9 cellular contexts compared by ENCODE assay signal in the genomic region with DNA sequence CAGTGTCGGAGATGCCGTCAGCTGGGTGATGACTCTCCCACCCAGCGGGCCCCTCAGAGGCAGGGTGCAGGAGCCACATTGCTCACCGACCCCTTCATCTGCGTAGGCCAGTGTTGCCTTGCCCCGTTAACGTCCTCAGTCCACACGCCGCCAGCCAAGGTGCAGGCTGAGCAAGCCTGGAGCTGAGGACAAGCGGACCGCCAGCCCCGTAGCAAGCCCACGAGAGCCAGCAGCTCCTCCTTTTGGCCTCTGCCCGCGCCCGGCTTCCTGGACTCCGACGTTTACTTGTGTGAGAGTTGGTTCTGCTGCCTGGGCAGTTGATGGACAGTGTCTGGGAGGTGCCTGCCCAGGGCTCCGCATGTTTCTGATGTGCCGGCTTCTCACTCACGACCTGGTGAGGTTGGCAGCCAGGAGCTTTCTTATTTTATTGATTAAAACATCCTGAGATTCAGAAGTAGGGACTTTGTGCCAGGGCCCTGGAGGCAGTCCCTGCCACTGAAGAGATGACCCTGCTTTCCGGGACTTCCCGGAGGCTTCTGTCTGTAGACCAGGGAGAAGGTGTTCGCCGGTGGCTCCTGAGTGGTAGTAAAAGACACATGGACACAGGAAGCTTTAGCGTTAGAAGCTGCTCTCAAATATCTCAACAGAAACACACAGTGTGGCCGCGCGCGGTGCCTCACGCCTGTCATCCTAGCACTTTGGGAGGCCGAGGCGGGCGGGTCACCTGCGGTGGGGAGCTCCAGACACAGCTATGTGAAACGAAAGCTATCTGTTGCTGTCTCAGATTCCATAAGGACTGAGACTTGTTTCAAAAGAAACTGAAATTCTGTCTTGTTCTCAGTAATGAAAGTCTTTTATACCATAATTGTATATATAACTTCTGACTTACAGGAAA. TPM values are rescaled to one million over a fixed set of nuclear protein-coding genes. Genes with fewer than 3 reads are reported as not detected.
DNase-seq lines count a peak whose midpoint lies in the region; ATAC-seq and TF ChIP-seq lines count a peak whose summit lies in the region.
"Had no signal": no experiment of that assay in that cellular context is flagged by ENCODE, and none has a peak within 500 bp of the region (broad histone marks: within the 10 kb centered on the region; RNA-seq: fewer than 3 reads in every experiment).

No MANE protein-coding gene starts in this region.

- no peak overlapping the region for H3K4ac ChIP-seq in IMR-90 (ENCODE audit: low read depth, low read length)

- H3K4me1 Mint-ChIP-seq in CD4-positive, CD25-positive, alpha-beta regulatory T cell: peaks cover 0 to 94% (median 48%) of the 10 kb centered on the region in 4 donors
- H3K4me1 Mint-ChIP-seq in chondrocyte (ENCODE audit: low read depth): peaks cover 70% of the 10 kb centered on the region
- peaks cover 45% of the 10 kb centered on the region for H3K4me1 Mint-ChIP-seq in neural crest cell
- H3K4me1 Mint-ChIP-seq in Calu3 (ENCODE audit: low read depth, unreplicated experiment): peaks cover 26% of the 10 kb centered on the region
- H3K4me1 Mint-ChIP-seq in stimulated activated memory B cell treated with anti-CD40 and anti-IgM and Interleukin-4, amounts not matched to agents 10 μg/mL and 1 μg/mL and 100 μg/mL, for 72 hours: peaks cover 78% of the 10 kb centered on the region

- H2BK5ac ChIP-seq in IMR-90 (ENCODE audit: low read depth, low read length, poor library complexity, severe bottlenecking): no peak overlapping the region

- H2BK15ac ChIP-seq in IMR-90 (ENCODE audit: low read depth, low read length): no peak overlapping the region

- no peak overlapping the region for H3K4me3 ChIP-seq in CD4-positive, CD25-positive, alpha-beta regulatory T cell (ENCODE audit: low read depth, low read length)
- no peak overlapping the region for H3K4me3 ChIP-seq in IMR-90 (ENCODE audit: insufficient read depth, low read depth, low read length)

- peaks cover 32% of the 10 kb centered on the region for H3K36me3 ChIP-seq in CD4-positive, CD25-positive, alpha-beta regulatory T cell (ENCODE audit: control insufficient read depth, insufficient read depth, low read length)
- peaks cover 21% of the 10 kb centered on the region; the same call in 1 of the 2 replicates for H3K36me3 ChIP-seq in IMR-90 (ENCODE audit: control insufficient read depth, insufficient read depth, low read length)

- dilution Hi-C loops in IMR-90 (cut with HindIII; ENCODE audit: low sequenced_read_pairs, unreplicated experiment): no loop called here

- no peak overlapping the region for H4K8ac ChIP-seq in IMR-90 (ENCODE audit: low read depth in 2 of 2, low read length in 2 of 2)

- no peak overlapping the region for H2BK120ac ChIP-seq in IMR-90 (ENCODE audit: low read depth, low read length)

- no peak overlapping the region for H2AFZ ChIP-seq in IMR-90 (replicated peaks; ENCODE audit: low read length, poor library complexity)

- no peak overlapping the region for H3K27ac ChIP-seq in CD4-positive, CD25-positive, alpha-beta regulatory T cell (ENCODE audit: insufficient read depth, low read length, poor library complexity, severe bottlenecking)
- no peak overlapping the region for H3K27ac ChIP-seq in IMR-90 (ENCODE audit: insufficient read depth, low read length)

- no peaks in the 10 kb centered on the region for H3K27me3 ChIP-seq in CD4-positive, CD25-positive, alpha-beta regulatory T cell (ENCODE audit: control insufficient read depth, insufficient read depth, low read length)
- no peaks in the 10 kb centered on the region for H3K27me3 ChIP-seq in IMR-90 (ENCODE audit: control insufficient read depth, insufficient read depth, low read length)

- no peak overlapping the region for H4K5ac ChIP-seq in IMR-90 (ENCODE audit: low read depth, low read length)

- H3K4me3 Mint-ChIP-seq in CD4-positive, CD25-positive, alpha-beta regulatory T cell: peak overlapping the region in 3 of 4 donors; percentile 56 to 79 (median 75)
- no peak overlapping the region for H3K4me3 Mint-ChIP-seq in chondrocyte (ENCODE audit: unreplicated experiment)
- peak overlapping the region; percentile 6 for H3K4me3 Mint-ChIP-seq in neural crest cell
- no peak overlapping the region for H3K4me3 Mint-ChIP-seq in Calu3 (ENCODE audit: low read depth, unreplicated experiment)
- H3K4me3 Mint-ChIP-seq in stimulated activated memory B cell treated with anti-CD40 and anti-IgM and Interleukin-4, amounts not matched to agents 10 μg/mL and 1 μg/mL and 100 μg/mL, for 72 hours: no peak overlapping the region

- intact Hi-C loops in IMR-90 (cut with micrococcal nuclease): no loop called here
- intact Hi-C loops in Calu3 (cut with micrococcal nuclease; ENCODE audit: unreplicated experiment): no loop called here

- no peak for TF ChIP-seq CTCF in IMR-90 (conservative IDR thresholded peaks at IDR 0.05; ENCODE audit: low read depth, low read length)
- TF ChIP-seq CTCF in chondrocyte (IDR thresholded peaks at IDR 0.05): no peak
- no peak for TF ChIP-seq CTCF in neural crest cell (conservative IDR thresholded peaks at IDR 0.05)
- TF ChIP-seq CTCF in Calu3 (IDR thresholded peaks at IDR 0.05; ENCODE audit: unreplicated experiment): no peak

- DNase-seq in CD4-positive, CD25-positive, alpha-beta regulatory T cell: no peak
- DNase-seq in IMR-90: no peak
- peak; percentile 92 for DNase-seq in chondrocyte (ENCODE audit: low spot score)
- no peak for DNase-seq in neural crest cell (ENCODE audit: low read depth, low spot score)
- DNase-seq in OCI-M2 (lab: John Stamatoyannopoulos, UW; ENCODE audit: unreplicated experiment): no peak
- no peak for DNase-seq in Calu3
- DNase-seq in MV-4-11 (lab: John Stamatoyannopoulos, UW): no peak
- DNase-seq: stimulated activated naive CD4-positive, alpha-beta T cell had no signal

- no peak overlapping the region for H3K23ac ChIP-seq in IMR-90 (ENCODE audit: low read depth, low read length)

- in situ Hi-C loops in IMR-90 (cut with MboI; ENCODE audit: low sequenced_read_pairs): no loop called here

- POLR2A ChIA-PET in IMR-90 (lab: Charles Lee; ENCODE audit: unreplicated experiment): no interaction called here

- no peak overlapping the region for H3K14ac ChIP-seq in IMR-90 (replicated peaks; ENCODE audit: low read depth, low read length)

- peaks cover 98% of the 10 kb centered on the region for H4K20me1 ChIP-seq in IMR-90 (ENCODE audit: insufficient read depth, low read length)

- H3K36me3 Mint-ChIP-seq in CD4-positive, CD25-positive, alpha-beta regulatory T cell: peaks cover 20% of the 10 kb centered on the region
- H3K36me3 Mint-ChIP-seq in chondrocyte (ENCODE audit: low read depth) (no peaks in the 10 kb centered on the region), neural crest cell (ENCODE audit: low read depth) (no peaks in the 10 kb centered on the region), Calu3 (ENCODE audit: insufficient read depth, unreplicated experiment) (peaks cover 57% of the 10 kb centered on the region)
- peaks cover 37% of the 10 kb centered on the region for H3K36me3 Mint-ChIP-seq in stimulated activated memory B cell treated with anti-CD40 and anti-IgM and Interleukin-4, amounts not matched to agents 10 μg/mL and 1 μg/mL and 100 μg/mL, for 72 hours

- H3K56ac ChIP-seq in IMR-90 (ENCODE audit: extremely low read depth, insufficient read depth, low read length): no peak overlapping the region

- H3K18ac ChIP-seq in IMR-90 (ENCODE audit: low read depth, low read length): no peak overlapping the region

- CTCF ChIA-PET in IMR-90 (lab: Yijun Ruan, JAX): no interaction called here
- CTCF ChIA-PET in Calu3 (lab: Charles Lee): no interaction called here

- 93% methylated on average over 10 of the region's 36 CpGs; no CpG with 5 or more reads in 1 of the 2 experiments for WGBS in IMR-90 (ENCODE audit: extremely low coverage in 2 of 2, insufficient read length in 1 of 2), 2 experiments

- no peak overlapping the region for H2BK20ac ChIP-seq in IMR-90 (ENCODE audit: low read depth, low read length)

- H3K9me1 ChIP-seq in IMR-90 (ENCODE audit: insufficient read depth, low read length): peaks cover 26% of the 10 kb centered on the region

- peak overlapping the region in 1 of 3 donors; percentile 52 for H3K27ac Mint-ChIP-seq in CD4-positive, CD25-positive, alpha-beta regulatory T cell
- H3K27ac Mint-ChIP-seq in chondrocyte (ENCODE audit: unreplicated experiment) (peak overlapping the region; percentile 74), neural crest cell (ENCODE audit: unreplicated experiment) (no peak overlapping the region), Calu3 (ENCODE audit: unreplicated experiment) (no peak overlapping the region)
- no peak overlapping the region for H3K27ac Mint-ChIP-seq in stimulated activated memory B cell treated with anti-CD40 and anti-IgM and Interleukin-4, amounts not matched to agents 10 μg/mL and 1 μg/mL and 100 μg/mL, for 72 hours

- H3K27me3 Mint-ChIP-seq in CD4-positive, CD25-positive, alpha-beta regulatory T cell: no peaks in the 10 kb centered on the region
- H3K27me3 Mint-ChIP-seq in chondrocyte (ENCODE audit: low read depth) (no peaks in the 10 kb centered on the region), neural crest cell (ENCODE audit: low read depth) (no peaks in the 10 kb centered on the region), Calu3 (ENCODE audit: unreplicated experiment) (no peaks in the 10 kb centered on the region)
- H3K27me3 Mint-ChIP-seq in stimulated activated memory B cell treated with anti-CD40 and anti-IgM and Interleukin-4, amounts not matched to agents 10 μg/mL and 1 μg/mL and 100 μg/mL, for 72 hours: no peaks in the 10 kb centered on the region

- BruUV-seq in IMR-90 (replicated peaks; lab: Mats Ljungman, UMichigan) (no TSS peak), Calu3 (replicated peaks; lab: Mats Ljungman, UMichigan) (no TSS peak)

- no peak overlapping the region for H4K91ac ChIP-seq in IMR-90 (ENCODE audit: insufficient read depth, low read depth, low read length)

- peaks cover 0 to 65% of the 10 kb centered on the region in 2 experiments; a peak in 2 of 4 replicates for H3K79me1 ChIP-seq in IMR-90 (ENCODE audit: low read depth in 1 of 2, low read length in 2 of 2)

- H3K4me2 ChIP-seq in IMR-90 (ENCODE audit: low read depth, low read length): no peak overlapping the region

- no peak overlapping the region for H2AK5ac ChIP-seq in IMR-90 (ENCODE audit: low read depth, low read length)

- H3K9me3 Mint-ChIP-seq in CD4-positive, CD25-positive, alpha-beta regulatory T cell: no peaks in the 10 kb centered on the region
- no peaks in the 10 kb centered on the region for H3K9me3 Mint-ChIP-seq in chondrocyte (ENCODE audit: low read depth)
- no peaks in the 10 kb centered on the region for H3K9me3 Mint-ChIP-seq in neural crest cell
- no peaks in the 10 kb centered on the region for H3K9me3 Mint-ChIP-seq in Calu3 (ENCODE audit: low read depth, unreplicated experiment)
- no peaks in the 10 kb centered on the region for H3K9me3 Mint-ChIP-seq in stimulated activated memory B cell treated with anti-CD40 and anti-IgM and Interleukin-4, amounts not matched to agents 10 μg/mL and 1 μg/mL and 100 μg/mL, for 72 hours

- H3K9ac ChIP-seq in IMR-90 (ENCODE audit: low read depth, low read length): no peak overlapping the region

- TF ChIP-seq RAD21 in IMR-90 (IDR thresholded peaks at IDR 0.05; ENCODE audit: low read length): no peak

- H3K4me1 ChIP-seq in CD4-positive, CD25-positive, alpha-beta regulatory T cell (ENCODE audit: control insufficient read depth, insufficient read depth, low read length, poor library complexity, severe bottlenecking): peaks cover 76% of the 10 kb centered on the region
- H3K4me1 ChIP-seq in IMR-90 (ENCODE audit: control insufficient read depth, insufficient read depth, low read length): peaks cover 42% of the 10 kb centered on the region

- no peak for TF ChIP-seq POLR2A in IMR-90 (IDR thresholded peaks at IDR 0.05; ENCODE audit: low read depth, low read length)

- ATAC-seq in CD4-positive, CD25-positive, alpha-beta regulatory T cell (ENCODE audit: low read depth in 2 of 2): no peak
- no peak for ATAC-seq in IMR-90 (ENCODE audit: low read depth)
- ATAC-seq in stimulated activated memory B cell treated with anti-CD40 and anti-IgM and Interleukin-4, amounts not matched to agents 10 μg/mL and 1 μg/mL and 100 μg/mL, for 72 hours: no peak

- peak overlapping the region; percentile 14 for H2AK9ac ChIP-seq in IMR-90 (replicated peaks; ENCODE audit: low read depth, low read length, poor library complexity)

- H3K9me3 ChIP-seq in CD4-positive, CD25-positive, alpha-beta regulatory T cell (ENCODE audit: control insufficient read depth in 2 of 2, low read length in 2 of 2): no peaks in the 10 kb centered on the region
- no peaks in the 10 kb centered on the region for H3K9me3 ChIP-seq in IMR-90 (ENCODE audit: control insufficient read depth, insufficient read depth, low read length)

RNA-seq across cellular contexts. Expression of a gene that starts 5.9 kb away (rescaled TPM):
- total RNA-seq in CD4-positive, CD25-positive, alpha-beta regulatory T cell: 153 TPM
- polyA plus RNA-seq in CD4-positive, CD25-positive, alpha-beta regulatory T cell: 1 to 10 TPM; 2.4 to 5.3 (median 4.2) TPM
- total RNA-seq in IMR-90 (2012; rRNA removed): 22.0 and 35.3 TPM in 2 replicates
- polyA plus RNA-seq in IMR-90 (2012; rRNA removed): 62.8 and 63.6 TPM in 2 replicates
- polyA plus RNA-seq in IMR-90 (2012; cell fraction: cytosol; rRNA removed): 32.2 and 39.6 TPM in 2 replicates
- 127 and 151 TPM in 2 replicates for polyA plus RNA-seq in IMR-90 (2012; cell fraction: nucleus; rRNA removed; ENCODE audit: low replicate concordance)
- 81.1 to 88.0 TPM (median 82.5 TPM) in 3 replicates for total RNA-seq in chondrocyte
- total RNA-seq in neural crest cell: 146 and 157 TPM in 2 replicates
- 148 and 151 TPM in 2 replicates for total RNA-seq in Calu3 (2022)

RNA-seq across cellular contexts. Expression of a gene that starts 11.9 kb away (rescaled TPM):
- 6.7 TPM for total RNA-seq in CD4-positive, CD25-positive, alpha-beta regulatory T cell
- polyA plus RNA-seq in CD4-positive, CD25-positive, alpha-beta regulatory T cell: 10 to 100 TPM; 10.4 to 20.2 (median 14.2) TPM
- 22.8 and 23.9 TPM in 2 replicates for total RNA-seq in IMR-90 (2012; rRNA removed)
- polyA plus RNA-seq in IMR-90 (2012; rRNA removed): 51.8 and 63.6 TPM in 2 replicates
- polyA plus RNA-seq in IMR-90 (2012; cell fraction: cytosol; rRNA removed): 37.4 and 106 TPM in 2 replicates
- 22.7 and 61.5 TPM in 2 replicates for polyA plus RNA-seq in IMR-90 (2012; cell fraction: nucleus; rRNA removed; ENCODE audit: low replicate concordance)
- 30.1 to 34.3 TPM (median 32.5 TPM) in 3 replicates for total RNA-seq in chondrocyte
- 42.6 and 45.6 TPM in 2 replicates for total RNA-seq in neural crest cell
- total RNA-seq in Calu3 (2022): 14.3 and 19.4 TPM in 2 replicates

RNA-seq across cellular contexts. Expression of a gene that starts 25.0 kb away (rescaled TPM):
- total RNA-seq in CD4-positive, CD25-positive, alpha-beta regulatory T cell: 1,352 TPM
- 1,000 to 10,000 TPM; 2,869 to 3,453 (median 3,084) TPM for polyA plus RNA-seq in CD4-positive, CD25-positive, alpha-beta regulatory T cell
- total RNA-seq in IMR-90 (2012; rRNA removed) (834 and 1,179 TPM in 2 replicates), chondrocyte (614 to 734 TPM (median 636 TPM) in 3 replicates), neural crest cell (1,578 and 1,580 TPM in 2 replicates), Calu3 (2022) (628 and 642 TPM in 2 replicates)
- polyA plus RNA-seq in IMR-90 (2012; rRNA removed): 1,855 and 2,269 TPM in 2 replicates
- polyA plus RNA-seq in IMR-90 (2012; cell fraction: cytosol; rRNA removed): 15,264 and 18,725 TPM in 2 replicates
- polyA plus RNA-seq in IMR-90 (2012; cell fraction: nucleus; rRNA removed; ENCODE audit: low replicate concordance): 1,510 and 3,480 TPM in 2 replicates

RNA-seq across cellular contexts. Expression of a gene that starts 29.5 kb away (rescaled TPM):
- 58.3 TPM for total RNA-seq in CD4-positive, CD25-positive, alpha-beta regulatory T cell
- 100 to 1,000 TPM; 190 to 227 (median 215) TPM for polyA plus RNA-seq in CD4-positive, CD25-positive, alpha-beta regulatory T cell
- 60.8 and 64.7 TPM in 2 replicates for total RNA-seq in IMR-90 (2012; rRNA removed)
- 136 and 167 TPM in 2 replicates for polyA plus RNA-seq in IMR-90 (2012; rRNA removed)
- polyA plus RNA-seq in IMR-90 (2012; cell fraction: cytosol; rRNA removed): 283 and 387 TPM in 2 replicates
- 76.0 and 256 TPM in 2 replicates for polyA plus RNA-seq in IMR-90 (2012; cell fraction: nucleus; rRNA removed; ENCODE audit: low replicate concordance)
- 57.3 to 66.1 TPM (median 57.8 TPM) in 3 replicates for total RNA-seq in chondrocyte
- total RNA-seq in neural crest cell: 89.7 and 90.6 TPM in 2 replicates
- total RNA-seq in Calu3 (2022): 60.3 and 67.9 TPM in 2 replicates

RNA-seq across cellular contexts. Expression of a gene that starts 36.7 kb away (rescaled TPM):
- total RNA-seq in CD4-positive, CD25-positive, alpha-beta regulatory T cell: 0.25 TPM
- under 1 TPM in 2 of 4 donors, not detected in 2; 0.06 to 0.07 TPM for polyA plus RNA-seq in CD4-positive, CD25-positive, alpha-beta regulatory T cell
- total RNA-seq in IMR-90 (2012; rRNA removed) (0.28 and 0.36 TPM in 2 replicates), chondrocyte (1.4 to 3.9 TPM (median 3.9 TPM) in 3 replicates), neural crest cell (39.2 and 43.0 TPM in 2 replicates), Calu3 (2022) (0.12 and 0.44 TPM in 2 replicates)
- 0.41 and 0.42 TPM in 2 replicates for polyA plus RNA-seq in IMR-90 (2012; rRNA removed)
- 0.17 and 0.55 TPM in 2 replicates for polyA plus RNA-seq in IMR-90 (2012; cell fraction: cytosol; rRNA removed)
- polyA plus RNA-seq in IMR-90 (2012; cell fraction: nucleus; rRNA removed; ENCODE audit: low replicate concordance): 0.89 and 2.3 TPM in 2 replicates

Comparison
In these comparisons a context has a peak if more than half of its experiments do, and no peak if none do; other contexts are left out.
1. H3K4me3 Mint-ChIP-seq: peak in CD4-positive, CD25-positive, alpha-beta regulatory T cell (3 of 4) and neural crest cell (single experiment); none in chondrocyte (single experiment), Calu3 (single experiment) and stimulated activated memory B cell treated with anti-CD40 and anti-IgM and Interleukin-4, amounts not matched to agents 10 μg/mL and 1 μg/mL and 100 μg/mL, for 72 hours (single experiment).